ENCODE assay signal across 1 cellular context in genomic region chr1:28199328-28200233, GRCh38.
TF ChIP-seq lines count a peak whose summit lies in the region.

No MANE protein-coding gene starts in this region.

TF ChIP-seq in GM12878, 131 proteins besides CTCF, POLR2A, EP300 and RAD21 (continued from another document and continues in another):
- TF ChIP-seq NR2F1 (conservative IDR thresholded peaks at IDR 0.05), result peak; percentile 98
- peak in 1 of 2 experiments; percentile 44; a peak in 2 of 3 replicates for TF ChIP-seq EGR1 (IDR thresholded peaks at IDR 0.05; ENCODE audit: borderline replicate concordance in 1 of 2, low read depth in 2 of 2, low read length in 2 of 2)
- peak; percentile 84 for TF ChIP-seq MEF2A (IDR thresholded peaks at IDR 0.05; ENCODE audit: insufficient read depth, low read depth, low read length)
- no peak for TF ChIP-seq SREBF1 (IDR thresholded peaks at IDR 0.05; ENCODE audit: low read length)
- peak; percentile 88; the same call in 1 of the 2 replicates for TF ChIP-seq PAX5 (IDR thresholded peaks at IDR 0.05; ENCODE audit: borderline replicate concordance, low read depth, low read length)
- TF ChIP-seq NFIC (IDR thresholded peaks at IDR 0.05; ENCODE audit: low read depth, low read length), result peak; percentile 92
- no peak for TF ChIP-seq KAT2A (conservative IDR thresholded peaks at IDR 0.05; ENCODE audit: control insufficient read depth, low read depth, low read length)
- TF ChIP-seq RCOR1 (conservative IDR thresholded peaks at IDR 0.05; ENCODE audit: low read depth, low read length), result 0 out of 2 replicates have a peak, but pooled peaks have one; percentile 31
- TF ChIP-seq ZNF622 (IDR thresholded peaks at IDR 0.05), result no peak
- no peak; the same call in 1 of the 2 replicates for TF ChIP-seq TCF3 (IDR thresholded peaks at IDR 0.05; ENCODE audit: borderline replicate concordance, insufficient read depth, low read depth, low read length)
- TF ChIP-seq PKNOX1 (IDR thresholded peaks at IDR 0.05), result peak; percentile 70
- no peak for TF ChIP-seq EZH2 (IDR thresholded peaks at IDR 0.05; ENCODE audit: borderline replicate concordance, control insufficient read depth, low read depth, low read length)
- no peak for TF ChIP-seq ZNF384 (IDR thresholded peaks at IDR 0.05; ENCODE audit: borderline replicate concordance, low read depth, low read length)
- TF ChIP-seq, protein P1, sequence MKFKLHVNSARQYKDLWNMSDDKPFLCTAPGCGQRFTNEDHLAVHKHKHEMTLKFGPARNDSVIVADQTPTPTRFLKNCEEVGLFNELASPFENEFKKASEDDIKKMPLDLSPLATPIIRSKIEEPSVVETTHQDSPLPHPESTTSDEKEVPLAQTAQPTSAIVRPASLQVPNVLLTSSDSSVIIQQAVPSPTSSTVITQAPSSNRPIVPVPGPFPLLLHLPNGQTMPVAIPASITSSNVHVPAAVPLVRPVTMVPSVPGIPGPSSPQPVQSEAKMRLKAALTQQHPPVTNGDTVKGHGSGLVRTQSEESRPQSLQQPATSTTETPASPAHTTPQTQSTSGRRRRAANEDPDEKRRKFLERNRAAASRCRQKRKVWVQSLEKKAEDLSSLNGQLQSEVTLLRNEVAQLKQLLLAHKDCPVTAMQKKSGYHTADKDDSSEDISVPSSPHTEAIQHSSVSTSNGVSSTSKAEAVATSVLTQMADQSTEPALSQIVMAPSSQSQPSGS (IDR thresholded peaks at IDR 0.05; ENCODE audit: low read length), result peak; percentile 95
- peak; percentile 3 for TF ChIP-seq ZNF24 (IDR thresholded peaks at IDR 0.05)
- TF ChIP-seq ZSCAN29 (IDR thresholded peaks at IDR 0.05), result 0 out of 2 replicates have a peak, but pooled peaks have one; percentile 47
- peak; percentile 93 for TF ChIP-seq DPF2 (IDR thresholded peaks at IDR 0.05)
- TF ChIP-seq, protein P2, sequence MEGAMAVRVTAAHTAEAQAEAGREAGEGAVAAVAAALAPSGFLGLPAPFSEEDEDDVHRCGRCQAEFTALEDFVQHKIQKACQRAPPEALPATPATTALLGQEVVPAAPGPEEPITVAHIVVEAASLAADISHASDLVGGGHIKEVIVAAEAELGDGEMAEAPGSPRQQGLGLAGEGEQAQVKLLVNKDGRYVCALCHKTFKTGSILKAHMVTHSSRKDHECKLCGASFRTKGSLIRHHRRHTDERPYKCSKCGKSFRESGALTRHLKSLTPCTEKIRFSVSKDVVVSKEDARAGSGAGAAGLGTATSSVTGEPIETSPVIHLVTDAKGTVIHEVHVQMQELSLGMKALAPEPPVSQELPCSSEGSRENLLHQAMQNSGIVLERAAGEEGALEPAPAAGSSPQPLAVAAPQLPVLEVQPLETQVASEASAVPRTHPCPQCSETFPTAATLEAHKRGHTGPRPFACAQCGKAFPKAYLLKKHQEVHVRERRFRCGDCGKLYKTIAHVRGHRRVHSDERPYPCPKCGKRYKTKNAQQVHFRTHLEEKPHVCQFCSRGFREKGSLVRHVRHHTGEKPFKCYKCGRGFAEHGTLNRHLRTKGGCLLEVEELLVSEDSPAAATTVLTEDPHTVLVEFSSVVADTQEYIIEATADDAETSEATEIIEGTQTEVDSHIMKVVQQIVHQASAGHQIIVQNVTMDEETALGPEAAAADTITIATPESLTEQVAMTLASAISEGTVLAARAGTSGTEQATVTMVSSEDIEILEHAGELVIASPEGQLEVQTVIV (IDR thresholded peaks at IDR 0.05; ENCODE audit: borderline replicate concordance, partially characterized antibody), result no peak
- TF ChIP-seq POLR2AphosphoS5 (IDR thresholded peaks at IDR 0.05; ENCODE audit: low read length), result no peak
- TF ChIP-seq JUND (IDR thresholded peaks at IDR 0.05; ENCODE audit: low read depth, low read length), result peak; percentile 97
- TF ChIP-seq TARDBP (IDR thresholded peaks at IDR 0.05; ENCODE audit: borderline replicate concordance), result peak; percentile 50; the same call in 1 of the 2 replicates
- TF ChIP-seq ESRRA (IDR thresholded peaks at IDR 0.05; ENCODE audit: low read length), result no peak; the same call in 1 of the 2 replicates
- TF ChIP-seq SREBF2 (IDR thresholded peaks at IDR 0.05; ENCODE audit: low read length), result no peak
- no peak; the same call in 1 of the 2 replicates for TF ChIP-seq YY1 (IDR thresholded peaks at IDR 0.05; ENCODE audit: low read depth, low read length)
- peak; percentile 84 for TF ChIP-seq EED (IDR thresholded peaks at IDR 0.05; ENCODE audit: low read depth)
- TF ChIP-seq IKZF1 (conservative IDR thresholded peaks at IDR 0.05), result peak; percentile 87
- TF ChIP-seq, protein P3, sequence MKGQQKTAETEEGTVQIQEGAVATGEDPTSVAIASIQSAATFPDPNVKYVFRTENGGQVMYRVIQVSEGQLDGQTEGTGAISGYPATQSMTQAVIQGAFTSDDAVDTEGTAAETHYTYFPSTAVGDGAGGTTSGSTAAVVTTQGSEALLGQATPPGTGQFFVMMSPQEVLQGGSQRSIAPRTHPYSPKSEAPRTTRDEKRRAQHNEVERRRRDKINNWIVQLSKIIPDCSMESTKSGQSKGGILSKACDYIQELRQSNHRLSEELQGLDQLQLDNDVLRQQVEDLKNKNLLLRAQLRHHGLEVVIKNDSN (IDR thresholded peaks at IDR 0.05; ENCODE audit: borderline replicate concordance, extremely low read length, insufficient read depth, low read depth, low read length), result no peak
- peak; percentile 90 for TF ChIP-seq CREM (IDR thresholded peaks at IDR 0.05; ENCODE audit: low read depth)
- TF ChIP-seq SUZ12 (IDR thresholded peaks at IDR 0.05; ENCODE audit: unreplicated experiment), result no peak
- TF ChIP-seq, protein P4, sequence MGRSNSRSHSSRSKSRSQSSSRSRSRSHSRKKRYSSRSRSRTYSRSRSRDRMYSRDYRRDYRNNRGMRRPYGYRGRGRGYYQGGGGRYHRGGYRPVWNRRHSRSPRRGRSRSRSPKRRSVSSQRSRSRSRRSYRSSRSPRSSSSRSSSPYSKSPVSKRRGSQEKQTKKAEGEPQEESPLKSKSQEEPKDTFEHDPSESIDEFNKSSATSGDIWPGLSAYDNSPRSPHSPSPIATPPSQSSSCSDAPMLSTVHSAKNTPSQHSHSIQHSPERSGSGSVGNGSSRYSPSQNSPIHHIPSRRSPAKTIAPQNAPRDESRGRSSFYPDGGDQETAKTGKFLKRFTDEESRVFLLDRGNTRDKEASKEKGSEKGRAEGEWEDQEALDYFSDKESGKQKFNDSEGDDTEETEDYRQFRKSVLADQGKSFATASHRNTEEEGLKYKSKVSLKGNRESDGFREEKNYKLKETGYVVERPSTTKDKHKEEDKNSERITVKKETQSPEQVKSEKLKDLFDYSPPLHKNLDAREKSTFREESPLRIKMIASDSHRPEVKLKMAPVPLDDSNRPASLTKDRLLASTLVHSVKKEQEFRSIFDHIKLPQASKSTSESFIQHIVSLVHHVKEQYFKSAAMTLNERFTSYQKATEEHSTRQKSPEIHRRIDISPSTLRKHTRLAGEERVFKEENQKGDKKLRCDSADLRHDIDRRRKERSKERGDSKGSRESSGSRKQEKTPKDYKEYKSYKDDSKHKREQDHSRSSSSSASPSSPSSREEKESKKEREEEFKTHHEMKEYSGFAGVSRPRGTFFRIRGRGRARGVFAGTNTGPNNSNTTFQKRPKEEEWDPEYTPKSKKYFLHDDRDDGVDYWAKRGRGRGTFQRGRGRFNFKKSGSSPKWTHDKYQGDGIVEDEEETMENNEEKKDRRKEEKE (IDR thresholded peaks at IDR 0.05), result no peak
- TF ChIP-seq SRF (IDR thresholded peaks at IDR 0.05; ENCODE audit: low read depth in 2 of 2, low read length in 2 of 2), result peak in 1 of 2 experiments; percentile 67; a peak in 2 of 4 replicates
- peak; percentile 100 for TF ChIP-seq IRF4 (IDR thresholded peaks at IDR 0.05; ENCODE audit: low read depth, low read length)
- TF ChIP-seq CREB1 (IDR thresholded peaks at IDR 0.05; ENCODE audit: low read depth), result peak; percentile 71
- TF ChIP-seq ATF7 (IDR thresholded peaks at IDR 0.05; ENCODE audit: low read depth), result peak; percentile 84
- peak; percentile 48; the same call in 1 of the 3 replicates for TF ChIP-seq POU2F2 (IDR thresholded peaks at IDR 0.05; ENCODE audit: borderline replicate concordance, low read depth, low read length)
- TF ChIP-seq ZNF687 (IDR thresholded peaks at IDR 0.05), result peak; percentile 89
- TF ChIP-seq, protein P5, sequence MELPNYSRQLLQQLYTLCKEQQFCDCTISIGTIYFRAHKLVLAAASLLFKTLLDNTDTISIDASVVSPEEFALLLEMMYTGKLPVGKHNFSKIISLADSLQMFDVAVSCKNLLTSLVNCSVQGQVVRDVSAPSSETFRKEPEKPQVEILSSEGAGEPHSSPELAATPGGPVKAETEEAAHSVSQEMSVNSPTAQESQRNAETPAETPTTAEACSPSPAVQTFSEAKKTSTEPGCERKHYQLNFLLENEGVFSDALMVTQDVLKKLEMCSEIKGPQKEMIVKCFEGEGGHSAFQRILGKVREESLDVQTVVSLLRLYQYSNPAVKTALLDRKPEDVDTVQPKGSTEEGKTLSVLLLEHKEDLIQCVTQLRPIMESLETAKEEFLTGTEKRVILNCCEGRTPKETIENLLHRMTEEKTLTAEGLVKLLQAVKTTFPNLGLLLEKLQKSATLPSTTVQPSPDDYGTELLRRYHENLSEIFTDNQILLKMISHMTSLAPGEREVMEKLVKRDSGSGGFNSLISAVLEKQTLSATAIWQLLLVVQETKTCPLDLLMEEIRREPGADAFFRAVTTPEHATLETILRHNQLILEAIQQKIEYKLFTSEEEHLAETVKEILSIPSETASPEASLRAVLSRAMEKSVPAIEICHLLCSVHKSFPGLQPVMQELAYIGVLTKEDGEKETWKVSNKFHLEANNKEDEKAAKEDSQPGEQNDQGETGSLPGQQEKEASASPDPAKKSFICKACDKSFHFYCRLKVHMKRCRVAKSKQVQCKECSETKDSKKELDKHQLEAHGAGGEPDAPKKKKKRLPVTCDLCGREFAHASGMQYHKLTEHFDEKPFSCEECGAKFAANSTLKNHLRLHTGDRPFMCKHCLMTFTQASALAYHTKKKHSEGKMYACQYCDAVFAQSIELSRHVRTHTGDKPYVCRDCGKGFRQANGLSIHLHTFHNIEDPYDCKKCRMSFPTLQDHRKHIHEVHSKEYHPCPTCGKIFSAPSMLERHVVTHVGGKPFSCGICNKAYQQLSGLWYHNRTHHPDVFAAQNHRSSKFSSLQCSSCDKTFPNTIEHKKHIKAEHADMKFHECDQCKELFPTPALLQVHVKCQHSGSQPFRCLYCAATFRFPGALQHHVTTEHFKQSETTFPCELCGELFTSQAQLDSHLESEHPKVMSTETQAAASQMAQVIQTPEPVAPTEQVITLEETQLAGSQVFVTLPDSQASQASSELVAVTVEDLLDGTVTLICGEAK (IDR thresholded peaks at IDR 0.05; ENCODE audit: borderline replicate concordance), result no peak
- TF ChIP-seq, protein P6, sequence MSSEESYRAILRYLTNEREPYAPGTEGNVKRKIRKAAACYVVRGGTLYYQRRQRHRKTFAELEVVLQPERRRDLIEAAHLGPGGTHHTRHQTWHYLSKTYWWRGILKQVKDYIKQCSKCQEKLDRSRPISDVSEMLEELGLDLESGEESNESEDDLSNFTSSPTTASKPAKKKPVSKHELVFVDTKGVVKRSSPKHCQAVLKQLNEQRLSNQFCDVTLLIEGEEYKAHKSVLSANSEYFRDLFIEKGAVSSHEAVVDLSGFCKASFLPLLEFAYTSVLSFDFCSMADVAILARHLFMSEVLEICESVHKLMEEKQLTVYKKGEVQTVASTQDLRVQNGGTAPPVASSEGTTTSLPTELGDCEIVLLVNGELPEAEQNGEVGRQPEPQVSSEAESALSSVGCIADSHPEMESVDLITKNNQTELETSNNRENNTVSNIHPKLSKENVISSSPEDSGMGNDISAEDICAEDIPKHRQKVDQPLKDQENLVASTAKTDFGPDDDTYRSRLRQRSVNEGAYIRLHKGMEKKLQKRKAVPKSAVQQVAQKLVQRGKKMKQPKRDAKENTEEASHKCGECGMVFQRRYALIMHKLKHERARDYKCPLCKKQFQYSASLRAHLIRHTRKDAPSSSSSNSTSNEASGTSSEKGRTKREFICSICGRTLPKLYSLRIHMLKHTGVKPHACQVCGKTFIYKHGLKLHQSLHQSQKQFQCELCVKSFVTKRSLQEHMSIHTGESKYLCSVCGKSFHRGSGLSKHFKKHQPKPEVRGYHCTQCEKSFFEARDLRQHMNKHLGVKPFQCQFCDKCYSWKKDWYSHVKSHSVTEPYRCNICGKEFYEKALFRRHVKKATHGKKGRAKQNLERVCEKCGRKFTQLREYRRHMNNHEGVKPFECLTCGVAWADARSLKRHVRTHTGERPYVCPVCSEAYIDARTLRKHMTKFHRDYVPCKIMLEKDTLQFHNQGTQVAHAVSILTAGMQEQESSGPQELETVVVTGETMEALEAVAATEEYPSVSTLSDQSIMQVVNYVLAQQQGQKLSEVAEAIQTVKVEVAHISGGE (CRISPR knock-in tag; IDR thresholded peaks at IDR 0.05), result no peak
- TF ChIP-seq MTA3 (IDR thresholded peaks at IDR 0.05; ENCODE audit: borderline replicate concordance, low read length), result peak; percentile 94
- no peak for TF ChIP-seq YBX1 (IDR thresholded peaks at IDR 0.05)
- peak; percentile 88 for TF ChIP-seq RUNX3 (IDR thresholded peaks at IDR 0.05; ENCODE audit: low read length)
- no peak for TF ChIP-seq MYB (IDR thresholded peaks at IDR 0.05; ENCODE audit: borderline replicate concordance, low read depth, low read length)
